8 cellular contexts compared by ENCODE assay signal in the genomic region with DNA sequence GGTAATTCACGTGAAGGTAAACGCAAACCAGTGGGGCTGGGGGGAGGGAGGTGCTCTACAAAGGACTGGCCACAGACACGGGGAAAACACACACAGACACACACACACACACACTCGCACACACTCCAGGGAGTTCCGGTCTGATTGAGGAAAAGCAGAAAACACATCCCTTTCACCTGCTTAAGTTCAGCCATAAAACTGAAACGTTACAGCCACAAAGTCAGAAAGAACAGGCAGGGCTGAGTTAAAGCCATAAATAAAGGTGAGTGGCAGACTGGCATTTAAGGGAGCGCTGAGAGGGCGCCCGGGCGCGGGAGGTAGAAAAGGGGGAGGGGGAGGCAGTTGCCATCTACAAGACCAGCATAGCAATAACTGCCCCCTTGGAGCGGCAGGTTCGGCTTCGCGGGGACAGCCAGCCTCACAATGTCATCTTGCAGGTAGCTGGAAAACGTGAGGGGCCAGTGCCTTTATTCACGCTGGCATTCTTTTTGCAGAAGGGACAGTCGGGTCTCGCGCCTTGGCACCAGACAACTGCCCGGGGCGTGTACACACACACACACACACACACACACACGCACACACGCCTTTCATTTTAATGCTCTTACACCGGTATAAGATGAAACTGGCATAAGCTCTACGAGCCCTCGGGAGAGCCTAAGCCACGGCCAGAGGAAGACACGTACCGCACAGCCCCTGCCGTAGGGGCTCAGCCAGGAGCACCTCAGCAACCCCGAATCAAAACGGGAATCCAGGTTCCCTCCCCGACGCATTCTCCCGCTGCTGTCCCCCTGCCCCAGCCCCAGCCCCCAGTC. TPM values are rescaled to one million over a fixed set of nuclear protein-coding genes. Genes with fewer than 3 reads are reported as not detected.
DNase-seq lines count a peak whose midpoint lies in the region; ATAC-seq and TF ChIP-seq lines count a peak whose summit lies in the region.

No MANE protein-coding gene starts in this region.

- TF ChIP-seq POLR2A in right lobe of liver (IDR thresholded peaks at IDR 0.05), result no peak

- H3K9me3 ChIP-seq in colonic mucosa, result no peaks in the 10 kb centered on the region
- H3K9me3 ChIP-seq in right lobe of liver, result no peaks in the 10 kb centered on the region

- H3K4me1 ChIP-seq in colonic mucosa, result no peaks in the 10 kb centered on the region
- H3K4me1 ChIP-seq in right lobe of liver, result peaks cover 0 to 12% (median 3%) of the 10 kb centered on the region in 4 donors

- peak overlapping the region; percentile 85 for H3K27ac ChIP-seq in colonic mucosa
- peak overlapping the region in 2 of 3 donors; percentile 34 to 75 for H3K27ac ChIP-seq in right lobe of liver

- 0% methylated on average over 16 of the region's 36 CpGs for WGBS in right lobe of liver (ENCODE audit: insufficient coverage, low coverage, low lambda C conversion rate, missing lambda C conversion rate)

- peak; percentile 42 for DNase-seq in EH (ENCODE audit: low read depth)
- peak; percentile 67 to 93 (median 78) for DNase-seq in NCI-H1417 (lab: John Stamatoyannopoulos, UW)
- peak; percentile 73 for DNase-seq in activated CD4-positive, alpha-beta T cell treated with anti-CD3 and anti-CD28 coated beads for 36 hours
- peak; percentile 78 for DNase-seq in colonic mucosa
- peak; percentile 57 to 65 (median 63) for DNase-seq in right lobe of liver
- DNase-seq in stimulated activated CD4-positive, alpha-beta T cell treated with anti-CD3 and anti-CD28 coated beads, Interleukin-4, amount 100 ng/mL, for 4 hours, result peak; percentile 43 to 46

- peaks cover 45% of the 10 kb centered on the region for H3K4me1 Mint-ChIP-seq in activated CD4-positive, alpha-beta T cell treated with anti-CD3 and anti-CD28 coated beads for 36 hours

- POLR2A ChIA-PET in activated CD4-positive, alpha-beta T cell treated with anti-CD3 and anti-CD28 coated beads for 36 hours (lab: Charles Lee), result interaction anchor here (0.7 kb wide), 1 partner anchor 176 kb away, joined by 3 read pairs; no protein-coding TSS in a partner anchor

- H3K4me3 Mint-ChIP-seq in activated CD4-positive, alpha-beta T cell treated with anti-CD3 and anti-CD28 coated beads for 36 hours, result peak overlapping the region; percentile 94

- ATAC-seq in activated CD4-positive, alpha-beta T cell treated with anti-CD3 and anti-CD28 coated beads for 36 hours, result peak; percentile 7
- ATAC-seq in right lobe of liver (peak; percentile 21 to 32 (median 25)), GM18861 (IDR thresholded peaks at IDR 0.05; ENCODE audit: unreplicated experiment) (no peak), HG02885 (IDR thresholded peaks at IDR 0.05; ENCODE audit: poor library complexity, unreplicated experiment) (no peak)

- H3K36me3 ChIP-seq in colonic mucosa (no peaks in the 10 kb centered on the region), right lobe of liver (no peaks in the 10 kb centered on the region)

- peak overlapping the region; percentile 78 for H3K4me3 ChIP-seq in colonic mucosa
- peak overlapping the region; percentile 72 to 88 (median 73) for H3K4me3 ChIP-seq in right lobe of liver

- H3K27me3 ChIP-seq in colonic mucosa (no peaks in the 10 kb centered on the region), right lobe of liver (no peaks in the 10 kb centered on the region)

- H3K9me3 Mint-ChIP-seq in activated CD4-positive, alpha-beta T cell treated with anti-CD3 and anti-CD28 coated beads for 36 hours (ENCODE audit: low read depth), result no peaks in the 10 kb centered on the region

- peak overlapping the region; percentile 93 for H3K27ac Mint-ChIP-seq in activated CD4-positive, alpha-beta T cell treated with anti-CD3 and anti-CD28 coated beads for 36 hours

- CTCF ChIA-PET in activated CD4-positive, alpha-beta T cell treated with anti-CD3 and anti-CD28 coated beads for 36 hours (lab: Charles Lee), result interaction anchor here (0.6 to 2.0 kb wide), 3 partner anchors 103 to 128 kb away, joined by 3 to 7 read pairs (median 4); no protein-coding TSS in a partner anchor

- intact Hi-C loops in activated CD4-positive, alpha-beta T cell treated with anti-CD3 and anti-CD28 coated beads for 36 hours (cut with DNase I, micrococcal nuclease), result loop anchor here (1.0 to 5.0 kb wide), 5 partner anchors 33 to 297 kb away; no protein-coding TSS in a partner anchor
- intact Hi-C loops in colonic mucosa (cut with DNase I), result no loop called here
- intact Hi-C loops in right lobe of liver (cut with DNase I), result no loop called here

- H3K9ac ChIP-seq in colonic mucosa (ENCODE audit: low read depth in 2 of 2, low read length in 2 of 2), result peak overlapping the region; percentile 68 to 82

- TF ChIP-seq CTCF in colonic mucosa (IDR thresholded peaks at IDR 0.05), result no peak
- no peak for TF ChIP-seq CTCF in right lobe of liver (IDR thresholded peaks at IDR 0.05)

- H3K27me3 Mint-ChIP-seq in activated CD4-positive, alpha-beta T cell treated with anti-CD3 and anti-CD28 coated beads for 36 hours, result no peaks in the 10 kb centered on the region

- H3K36me3 Mint-ChIP-seq in activated CD4-positive, alpha-beta T cell treated with anti-CD3 and anti-CD28 coated beads for 36 hours (ENCODE audit: low read depth), result peaks cover 3% of the 10 kb centered on the region

RNA-seq across cellular contexts. Expression of gene TNIK, which starts 0.9 kb away (rescaled TPM):
- total RNA-seq in activated CD4-positive, alpha-beta T cell treated with anti-CD3 and anti-CD28 coated beads for 36 hours, result 10 to 100 TPM; 28.8 to 34.2 TPM
- 10 to 100 TPM; 19.9 to 30.9 TPM for total RNA-seq in colonic mucosa
- 1 to 10 TPM; 5.2 to 8.0 (median 6.8) TPM for total RNA-seq in right lobe of liver

Comparison
In these comparisons a context has a peak if more than half of its experiments do, and no peak if none do; other contexts are left out.
1. ATAC-seq: peak in activated CD4-positive, alpha-beta T cell treated with anti-CD3 and anti-CD28 coated beads for 36 hours (single experiment) and right lobe of liver (4 of 4); none in GM18861 (single experiment) and HG02885 (single experiment).
2. intact Hi-C loops: an anchor here in activated CD4-positive, alpha-beta T cell treated with anti-CD3 and anti-CD28 coated beads for 36 hours (1.0 to 5.0 kb wide); none called in colonic mucosa and right lobe of liver.
3. Peak in every context shown above with its lines, with median percentiles within 50 percentile points of each other: DNase-seq.